In the genomic region with DNA sequence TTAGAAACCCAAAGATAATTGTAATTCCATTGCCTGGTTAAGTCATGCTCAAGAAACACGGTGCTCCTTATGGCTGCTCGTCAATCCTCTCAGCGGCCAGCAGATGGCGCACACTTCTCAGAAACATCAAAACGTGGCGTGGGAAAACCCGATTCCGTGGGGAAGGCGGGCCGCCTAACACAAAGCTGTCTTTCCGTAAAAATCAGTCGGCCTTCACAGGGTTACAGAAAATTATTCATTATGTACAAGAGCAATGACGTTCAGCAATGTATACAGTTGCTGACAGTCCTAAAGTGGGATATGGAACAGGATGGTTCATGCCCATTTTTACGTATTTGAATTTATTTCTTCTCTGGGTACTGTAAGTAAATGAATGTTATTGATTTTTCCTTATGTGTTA, we compare ENCODE assay signal across 8 cellular contexts.
DNase-seq lines count a peak whose midpoint lies in the region; ATAC-seq, FAIRE-seq and TF ChIP-seq lines count a peak whose summit lies in the region.

No MANE protein-coding gene starts in this region.

- no peak overlapping the region for H2BK20ac ChIP-seq in H1 (ENCODE audit: low read length)

- H2BK5ac ChIP-seq in H1 (ENCODE audit: low read depth, low read length): no peak overlapping the region

- H4K5ac ChIP-seq in H1 (ENCODE audit: insufficient read length, low read depth, low read length): no peak overlapping the region

- no peak overlapping the region for H3K18ac ChIP-seq in H1 (ENCODE audit: extremely low read depth, low read length)

- no peak overlapping the region for H3K4ac ChIP-seq in H1 (replicated peaks; ENCODE audit: insufficient read length, low read depth, low read length)

- no peaks in the 10 kb centered on the region for H3K9me3 ChIP-seq in H1 (ENCODE audit: insufficient read depth in 2 of 2, low read depth in 1 of 2, low read length in 1 of 2)

- TF ChIP-seq POLR2A in H1 (IDR thresholded peaks at IDR 0.05; ENCODE audit: control extremely low read depth in 1 of 2, low read depth in 2 of 2, low read length in 2 of 2): no peak

- peak overlapping the region in 1 of 2 experiments; percentile 62; a peak in 3 of 4 replicates for H3K4me2 ChIP-seq in H1 (ENCODE audit: insufficient read depth in 1 of 2, low read depth in 2 of 2, low read length in 2 of 2)

- no peak overlapping the region for H3K14ac ChIP-seq in H1 (ENCODE audit: insufficient read length)

- FAIRE-seq in H1 (lab: Jason Lieb, UNC): peak; percentile 91

- H3K27me3 Mint-ChIP-seq in activated CD4-positive, alpha-beta memory T cell treated with anti-CD3 and anti-CD28 coated beads, Interleukin-2, amount 10 ng/mL, durations not matched to agents 7 days and 5 days: peaks cover 11% of the 10 kb centered on the region
- H3K27me3 Mint-ChIP-seq in memory B cell: peaks cover 3% of the 10 kb centered on the region

- TF ChIP-seq CTCF in H1 (IDR thresholded peaks at IDR 0.05; ENCODE audit: control extremely low read depth in 1 of 3, insufficient read depth in 1 of 3, low read depth in 1 of 3, low read length in 3 of 3): peak; percentile 73 to 87 (median 79)

- peak overlapping the region; percentile 86; the same call in 1 of the 2 replicates for H2AFZ ChIP-seq in H1 (ENCODE audit: low read length)

- H3K27ac ChIP-seq in H1 (ENCODE audit: low read depth, low read length): no peak overlapping the region

- no peak overlapping the region for H3K4me3 Mint-ChIP-seq in activated CD4-positive, alpha-beta memory T cell treated with anti-CD3 and anti-CD28 coated beads, Interleukin-2, amount 10 ng/mL, durations not matched to agents 7 days and 5 days
- peak overlapping the region; percentile 57 for H3K4me3 Mint-ChIP-seq in memory B cell

- peak; percentile 80 to 82 for TF ChIP-seq RAD21 in H1 (IDR thresholded peaks at IDR 0.05 in 1 of 2, conservative IDR thresholded peaks at IDR 0.05 in 1 of 2; ENCODE audit: low read depth in 2 of 2, low read length in 2 of 2)

- H3K79me2 ChIP-seq in H1 (ENCODE audit: control insufficient read depth in 1 of 2, insufficient read depth in 2 of 2, low read length in 2 of 2): no peaks in the 10 kb centered on the region

- peak; percentile 57 to 62 for DNase-seq in SHP77 (lab: John Stamatoyannopoulos, UW)
- no peak for DNase-seq in SHP77 treated with DMSO at 0.1 percent for 48 hours (lab: John Stamatoyannopoulos, UW)
- peak; percentile 15 for DNase-seq in NCI-H226
- DNase-seq in activated CD4-positive, alpha-beta memory T cell treated with anti-CD3 and anti-CD28 coated beads, Interleukin-2, amount 10 ng/mL, durations not matched to agents 7 days and 5 days: peak; percentile 60
- DNase-seq in H1 (ENCODE audit: low read depth in 1 of 2, low spot score in 2 of 2): peak in 1 of 2 experiments; percentile 78
- DNase-seq in memory B cell (ENCODE audit: low spot score in 2 of 2): peak; percentile 53 to 66
- DNase-seq in stimulated activated CD8-positive, alpha-beta memory T cell treated with anti-CD3 and anti-CD28 coated beads, Interleukin-15, amount 100 ng/mL, for 48 hours (ENCODE audit: low read depth in 2 of 2): peak; percentile 16 to 25

- H3K27me3 ChIP-seq in H1 (replicated peaks in 1 of 4; ENCODE audit: control insufficient read depth in 3 of 4, extremely low read depth in 1 of 4, insufficient read depth in 3 of 4, low read length in 3 of 4): no peaks in the 10 kb centered on the region

- TF ChIP-seq EP300 in H1 (IDR thresholded peaks at IDR 0.05; ENCODE audit: borderline replicate concordance in 1 of 2, low read depth in 2 of 2, low read length in 2 of 2): no peak

- no peak overlapping the region for H2BK120ac ChIP-seq in H1 (replicated peaks; ENCODE audit: low read depth, low read length)

- ATAC-seq in HG02970 (IDR thresholded peaks at IDR 0.05; ENCODE audit: low FRiP score, unreplicated experiment) (peak; percentile 57), memory B cell (ENCODE audit: low read depth) (peak; percentile 64)

- no peak overlapping the region for H2BK12ac ChIP-seq in H1 (ENCODE audit: low read depth, low read length)

- H3K4me1 Mint-ChIP-seq in activated CD4-positive, alpha-beta memory T cell treated with anti-CD3 and anti-CD28 coated beads, Interleukin-2, amount 10 ng/mL, durations not matched to agents 7 days and 5 days: peaks cover 1% of the 10 kb centered on the region
- H3K4me1 Mint-ChIP-seq in memory B cell: peaks cover 11% of the 10 kb centered on the region

- no peak overlapping the region for H4K91ac ChIP-seq in H1 (replicated peaks; ENCODE audit: insufficient read length, low read length)

- no peak overlapping the region for H3K23ac ChIP-seq in H1 (ENCODE audit: insufficient read length)

- no peaks in the 10 kb centered on the region for H3K36me3 Mint-ChIP-seq in activated CD4-positive, alpha-beta memory T cell treated with anti-CD3 and anti-CD28 coated beads, Interleukin-2, amount 10 ng/mL, durations not matched to agents 7 days and 5 days (ENCODE audit: low read depth)
- no peaks in the 10 kb centered on the region for H3K36me3 Mint-ChIP-seq in memory B cell

- no peaks in the 10 kb centered on the region for H3K36me3 ChIP-seq in H1 (ENCODE audit: control insufficient read depth in 2 of 4, insufficient read depth in 4 of 4, low read length in 3 of 4)

- 14% methylated on average over 14 of the region's 14 CpGs; no CpG with 5 or more reads in 1 of the 2 experiments for WGBS in H1 (ENCODE audit: extremely low coverage in 1 of 2, insufficient coverage in 1 of 2, insufficient read length in 1 of 2, insufficient replicate concordance in 2 of 2, low coverage in 1 of 2, low lambda C conversion rate in 2 of 2, missing lambda C conversion rate in 1 of 2), 2 experiments

- POLR2A ChIA-PET in activated CD4-positive, alpha-beta memory T cell treated with anti-CD3 and anti-CD28 coated beads, Interleukin-2, amount 10 ng/mL, durations not matched to agents 7 days and 5 days (lab: Charles Lee): no interaction called here
- POLR2A ChIA-PET in H1 (lab: Charles Lee; ENCODE audit: partially characterized antibody): no interaction called here

- H3K4me3 ChIP-seq in H1 (ENCODE audit: extremely low read depth in 1 of 4, insufficient read depth in 2 of 4, low read depth in 3 of 4, low read length in 4 of 4): peak overlapping the region in 1 of 4 experiments; percentile 43; a peak in 3 of 8 replicates

- no peaks in the 10 kb centered on the region for H3K23me2 ChIP-seq in H1 (ENCODE audit: low read depth, low read length)

- H4K8ac ChIP-seq in H1 (ENCODE audit: extremely low read depth, insufficient read depth, low read length): no peak overlapping the region

- CTCF ChIA-PET in activated CD4-positive, alpha-beta memory T cell treated with anti-CD3 and anti-CD28 coated beads, Interleukin-2, amount 10 ng/mL, durations not matched to agents 7 days and 5 days (lab: Charles Lee): interaction anchor here (0.9 to 2.4 kb wide), 7 partner anchors 11 to 859 kb away, joined by 3 to 11 read pairs (median 3); no protein-coding TSS in a partner anchor
- CTCF ChIA-PET in H1 (lab: Charles Lee; ENCODE audit: partially characterized antibody): interaction anchor here (0.7 to 3.6 kb wide), 46 partner anchors 9 to 860 kb away, joined by 3 to 44 read pairs (median 4); a partner anchor contains a TSS

- no peak overlapping the region for H3K56ac ChIP-seq in H1 (replicated peaks; ENCODE audit: insufficient read length, low read depth, low read length)

- no peaks in the 10 kb centered on the region for H3K4me1 ChIP-seq in H1 (replicated peaks in 1 of 4; ENCODE audit: control insufficient read depth in 3 of 4, insufficient read depth in 4 of 4, low read length in 3 of 4)

- H3K27ac Mint-ChIP-seq in activated CD4-positive, alpha-beta memory T cell treated with anti-CD3 and anti-CD28 coated beads, Interleukin-2, amount 10 ng/mL, durations not matched to agents 7 days and 5 days: no peak overlapping the region
- no peak overlapping the region for H3K27ac Mint-ChIP-seq in memory B cell

- H3K9me3 Mint-ChIP-seq in activated CD4-positive, alpha-beta memory T cell treated with anti-CD3 and anti-CD28 coated beads, Interleukin-2, amount 10 ng/mL, durations not matched to agents 7 days and 5 days: no peaks in the 10 kb centered on the region
- H3K9me3 Mint-ChIP-seq in memory B cell: no peaks in the 10 kb centered on the region

- no peak overlapping the region for H3K9ac ChIP-seq in H1 (replicated peaks in 1 of 4; ENCODE audit: extremely low read depth in 1 of 4, low read depth in 3 of 4, low read length in 3 of 4)

- no peaks in the 10 kb centered on the region for H4K20me1 ChIP-seq in H1 (replicated peaks in 1 of 2; ENCODE audit: control insufficient read depth in 1 of 2, insufficient read depth in 2 of 2, low read length in 2 of 2)

- H2AK5ac ChIP-seq in H1 (ENCODE audit: low read depth, low read length): no peak overlapping the region

- no peak overlapping the region for H2BK15ac ChIP-seq in H1 (ENCODE audit: low read length)

- H3K79me1 ChIP-seq in H1 (ENCODE audit: low read depth, low read length): no peaks in the 10 kb centered on the region

TF ChIP-seq in H1, 55 proteins besides CTCF, POLR2A, EP300 and RAD21:
- peak; percentile 47; the same call in 1 of the 2 replicates for TF ChIP-seq YY1 (IDR thresholded peaks at IDR 0.05; ENCODE audit: low read depth, low read length)
- TF ChIP-seq CREB1 (IDR thresholded peaks at IDR 0.05): 0 out of 2 replicates have a peak, but pooled peaks have one; percentile 25
- TF ChIP-seq, protein P1, sequence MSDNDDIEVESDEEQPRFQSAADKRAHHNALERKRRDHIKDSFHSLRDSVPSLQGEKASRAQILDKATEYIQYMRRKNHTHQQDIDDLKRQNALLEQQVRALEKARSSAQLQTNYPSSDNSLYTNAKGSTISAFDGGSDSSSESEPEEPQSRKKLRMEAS (IDR thresholded peaks at IDR 0.05): peak; percentile 39; the same call in 1 of the 2 replicates
- no peak for TF ChIP-seq NANOG (IDR thresholded peaks at IDR 0.05; ENCODE audit: insufficient read depth, low read depth, low read length, poor library complexity, severe bottlenecking)
- TF ChIP-seq HDAC2 (IDR thresholded peaks at IDR 0.05; ENCODE audit: borderline replicate concordance in 1 of 2, low read depth in 2 of 2, low read length in 2 of 2): peak in 1 of 2 experiments; percentile 66; a peak in 1 of 4 replicates
- TF ChIP-seq KDM1A (IDR thresholded peaks at IDR 0.05; ENCODE audit: borderline replicate concordance, low read length): no peak
- TF ChIP-seq, protein P2, sequence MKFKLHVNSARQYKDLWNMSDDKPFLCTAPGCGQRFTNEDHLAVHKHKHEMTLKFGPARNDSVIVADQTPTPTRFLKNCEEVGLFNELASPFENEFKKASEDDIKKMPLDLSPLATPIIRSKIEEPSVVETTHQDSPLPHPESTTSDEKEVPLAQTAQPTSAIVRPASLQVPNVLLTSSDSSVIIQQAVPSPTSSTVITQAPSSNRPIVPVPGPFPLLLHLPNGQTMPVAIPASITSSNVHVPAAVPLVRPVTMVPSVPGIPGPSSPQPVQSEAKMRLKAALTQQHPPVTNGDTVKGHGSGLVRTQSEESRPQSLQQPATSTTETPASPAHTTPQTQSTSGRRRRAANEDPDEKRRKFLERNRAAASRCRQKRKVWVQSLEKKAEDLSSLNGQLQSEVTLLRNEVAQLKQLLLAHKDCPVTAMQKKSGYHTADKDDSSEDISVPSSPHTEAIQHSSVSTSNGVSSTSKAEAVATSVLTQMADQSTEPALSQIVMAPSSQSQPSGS (IDR thresholded peaks at IDR 0.05; ENCODE audit: low read length): no peak
- TF ChIP-seq CTBP2 (IDR thresholded peaks at IDR 0.05; ENCODE audit: borderline replicate concordance, insufficient read depth, insufficient read length, low read length): no peak
